Comparison of ENCODE assay signal across 15 cellular contexts in genomic region chr3:62084558-62084957, GRCh38.
DNase-seq lines count a peak whose midpoint lies in the region; TF ChIP-seq lines count a peak whose summit lies in the region.
"Had no signal": no experiment of that assay in that cellular context is flagged by ENCODE, and none has a peak within 500 bp of the region (broad histone marks: within the 10 kb centered on the region; RNA-seq: fewer than 3 reads in every experiment).

No MANE protein-coding gene starts in this region.

- no peaks in the 10 kb centered on the region for H3K9me2 ChIP-seq in SK-N-SH

- H3K36me3 ChIP-seq in SK-N-SH (replicated peaks in 1 of 2; ENCODE audit: control insufficient read depth in 1 of 2, insufficient read depth in 2 of 2, low read length in 1 of 2) = peaks cover 0 to 2% of the 10 kb centered on the region in 2 experiments
- H3K36me3 ChIP-seq: tibial nerve had no signal

- H3F3A ChIP-seq in SK-N-SH (replicated peaks; ENCODE audit: insufficient read depth) = peaks cover 13% of the 10 kb centered on the region

- POLR2A ChIA-PET in SK-N-SH (lab: Yijun Ruan, JAX) = no interaction called here

- TF ChIP-seq EP300 in SK-N-SH (IDR thresholded peaks at IDR 0.05; ENCODE audit: borderline replicate concordance in 1 of 2, low read depth in 1 of 2, low read length in 1 of 2) = peak; percentile 48 to 80; a peak in 3 of 4 replicates

- no peaks in the 10 kb centered on the region for H3K79me2 ChIP-seq in SK-N-SH (ENCODE audit: insufficient read depth)

- no peak overlapping the region for H3K9ac ChIP-seq in SK-N-SH

- CTCF ChIA-PET in SK-N-SH (lab: Yijun Ruan, JAX) = interaction anchor here (0.6 kb wide), 1 partner anchor 30 kb away, joined by 3 read pairs; no protein-coding TSS in a partner anchor

- H3K9me3 ChIP-seq in SK-N-SH = no peaks in the 10 kb centered on the region
- H3K9me3 ChIP-seq: tibial nerve had no signal

- peaks cover 2 to 12% of the 10 kb centered on the region in 2 experiments for H3K4me1 ChIP-seq in SK-N-SH (ENCODE audit: control insufficient read depth in 1 of 2, insufficient read depth in 2 of 2, low read depth in 1 of 2, low read length in 1 of 2)
- H3K4me1 ChIP-seq: tibial nerve had no signal

- peak overlapping the region; percentile 16 to 56; a peak in 2 of 4 replicates for H3K27ac ChIP-seq in SK-N-SH (ENCODE audit: low read depth in 2 of 2, low read length in 1 of 2)
- H3K27ac ChIP-seq: tibial nerve had no signal

- peak; percentile 4; the same call in 1 of the 2 replicates for TF ChIP-seq RAD21 in SK-N-SH (IDR thresholded peaks at IDR 0.05; ENCODE audit: low read length)

- no peaks in the 10 kb centered on the region for H3K27me3 ChIP-seq in SK-N-SH (ENCODE audit: insufficient read depth)
- H3K27me3 ChIP-seq: tibial nerve had no signal

- WGBS in SK-N-SH (ENCODE audit: low lambda C conversion rate) = 12% methylated on average over 2 of the region's 2 CpGs

- H2AFZ ChIP-seq in SK-N-SH (ENCODE audit: low read depth) = no peak overlapping the region

- no peaks in the 10 kb centered on the region for H4K20me1 ChIP-seq in SK-N-SH (ENCODE audit: insufficient read depth)

- TF ChIP-seq CTCF in SK-N-SH (IDR thresholded peaks at IDR 0.05) = no peak

- DNase-seq in DMS 273 (lab: John Stamatoyannopoulos, UW; ENCODE audit: unreplicated experiment) (peak; percentile 51), HK-2 (ENCODE audit: unreplicated experiment) (peak; percentile 8), SK-N-SH (peak; percentile 6), left kidney (ENCODE audit: low read depth, low spot score) (peak; percentile 56), hippocampal formation (lab: John Stamatoyannopoulos, UW) (no peak), GM19238 (ENCODE audit: insufficient read length, low spot score) (no peak)
- DNase-seq in stimulated activated CD4-positive, alpha-beta T cell treated with anti-CD3 and anti-CD28 coated beads, Interleukin-2, amount 100 ng/mL, for 48 hours = no peak
- no peak for DNase-seq in activated CD8-positive, alpha-beta memory T cell treated with anti-CD3 and anti-CD28 coated beads, Interleukin-2, amount 50 U/mL, for 48 hours
- DNase-seq: activated naive CD8-positive, alpha-beta T cell treated with anti-CD3 and anti-CD28 coated beads, Interleukin-2, amount 10 ng/mL, durations not matched to agents 7 days and 5 days; AML-193; cerebellar nuclear complex; glutamatergic neuron; left colon; NCI-H2081 had no signal

- peak overlapping the region; percentile 63 for H3K4me2 ChIP-seq in SK-N-SH

- H3K4me3 ChIP-seq in SK-N-SH (ENCODE audit: low read depth in 2 of 2, low read length in 1 of 2) = no peak overlapping the region
- H3K4me3 ChIP-seq: tibial nerve had no signal

TF ChIP-seq in SK-N-SH, 30 proteins besides CTCF, POLR2A, EP300 and RAD21 (continues in another document):
- TF ChIP-seq, protein P1, sequence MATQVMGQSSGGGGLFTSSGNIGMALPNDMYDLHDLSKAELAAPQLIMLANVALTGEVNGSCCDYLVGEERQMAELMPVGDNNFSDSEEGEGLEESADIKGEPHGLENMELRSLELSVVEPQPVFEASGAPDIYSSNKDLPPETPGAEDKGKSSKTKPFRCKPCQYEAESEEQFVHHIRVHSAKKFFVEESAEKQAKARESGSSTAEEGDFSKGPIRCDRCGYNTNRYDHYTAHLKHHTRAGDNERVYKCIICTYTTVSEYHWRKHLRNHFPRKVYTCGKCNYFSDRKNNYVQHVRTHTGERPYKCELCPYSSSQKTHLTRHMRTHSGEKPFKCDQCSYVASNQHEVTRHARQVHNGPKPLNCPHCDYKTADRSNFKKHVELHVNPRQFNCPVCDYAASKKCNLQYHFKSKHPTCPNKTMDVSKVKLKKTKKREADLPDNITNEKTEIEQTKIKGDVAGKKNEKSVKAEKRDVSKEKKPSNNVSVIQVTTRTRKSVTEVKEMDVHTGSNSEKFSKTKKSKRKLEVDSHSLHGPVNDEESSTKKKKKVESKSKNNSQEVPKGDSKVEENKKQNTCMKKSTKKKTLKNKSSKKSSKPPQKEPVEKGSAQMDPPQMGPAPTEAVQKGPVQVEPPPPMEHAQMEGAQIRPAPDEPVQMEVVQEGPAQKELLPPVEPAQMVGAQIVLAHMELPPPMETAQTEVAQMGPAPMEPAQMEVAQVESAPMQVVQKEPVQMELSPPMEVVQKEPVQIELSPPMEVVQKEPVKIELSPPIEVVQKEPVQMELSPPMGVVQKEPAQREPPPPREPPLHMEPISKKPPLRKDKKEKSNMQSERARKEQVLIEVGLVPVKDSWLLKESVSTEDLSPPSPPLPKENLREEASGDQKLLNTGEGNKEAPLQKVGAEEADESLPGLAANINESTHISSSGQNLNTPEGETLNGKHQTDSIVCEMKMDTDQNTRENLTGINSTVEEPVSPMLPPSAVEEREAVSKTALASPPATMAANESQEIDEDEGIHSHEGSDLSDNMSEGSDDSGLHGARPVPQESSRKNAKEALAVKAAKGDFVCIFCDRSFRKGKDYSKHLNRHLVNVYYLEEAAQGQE (IDR thresholded peaks at IDR 0.05; ENCODE audit: low read depth, low read length) = no peak
- TF ChIP-seq EZH2phosphoT487 (IDR thresholded peaks at IDR 0.05; ENCODE audit: borderline replicate concordance, low read depth) (no peak), FOXM1 (IDR thresholded peaks at IDR 0.05; ENCODE audit: low read depth) (peak; percentile 42; the same call in 1 of the 2 replicates), GABPA (IDR thresholded peaks at IDR 0.05; ENCODE audit: low read depth) (no peak), TCF12 (IDR thresholded peaks at IDR 0.05) (peak; percentile 87), IRF3 (IDR thresholded peaks at IDR 0.05; ENCODE audit: low read depth, low read length) (no peak), TEAD4 (IDR thresholded peaks at IDR 0.05; ENCODE audit: borderline replicate concordance, insufficient read depth) (peak; percentile 37; the same call in 1 of the 2 replicates), FOXJ3 (CRISPR knock-in tag; IDR thresholded peaks at IDR 0.05) (no peak), CHD2 (IDR thresholded peaks at IDR 0.05; ENCODE audit: low read length, partially characterized antibody) (no peak), ZBTB33 (IDR thresholded peaks at IDR 0.05; ENCODE audit: borderline replicate concordance, low read depth) (no peak), MEF2A (IDR thresholded peaks at IDR 0.05; ENCODE audit: borderline replicate concordance, low read depth) (0 out of 2 replicates have a peak, but pooled peaks have one; percentile 47), MXI1 (IDR thresholded peaks at IDR 0.05; ENCODE audit: low read depth, low read length) (no peak), JUND (IDR thresholded peaks at IDR 0.05) (peak; percentile 59), TAF1 (IDR thresholded peaks at IDR 0.05; ENCODE audit: borderline replicate concordance, low read depth, low read length) (no peak), NRF1 (IDR thresholded peaks at IDR 0.05; ENCODE audit: low read depth, low read length) (no peak), SIN3A (IDR thresholded peaks at IDR 0.05; ENCODE audit: borderline replicate concordance, low read depth, low read length) (0 out of 2 replicates have a peak, but pooled peaks have one; percentile 57), FOSL2 (IDR thresholded peaks at IDR 0.05; ENCODE audit: borderline replicate concordance, low read depth) (peak; percentile 70; the same call in 1 of the 2 replicates), RCOR1 (IDR thresholded peaks at IDR 0.05; ENCODE audit: low read length) (no peak)
- TF ChIP-seq, protein P2, sequence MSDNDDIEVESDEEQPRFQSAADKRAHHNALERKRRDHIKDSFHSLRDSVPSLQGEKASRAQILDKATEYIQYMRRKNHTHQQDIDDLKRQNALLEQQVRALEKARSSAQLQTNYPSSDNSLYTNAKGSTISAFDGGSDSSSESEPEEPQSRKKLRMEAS (IDR thresholded peaks at IDR 0.05; ENCODE audit: low read depth) = no peak
- TF ChIP-seq, protein P3, sequence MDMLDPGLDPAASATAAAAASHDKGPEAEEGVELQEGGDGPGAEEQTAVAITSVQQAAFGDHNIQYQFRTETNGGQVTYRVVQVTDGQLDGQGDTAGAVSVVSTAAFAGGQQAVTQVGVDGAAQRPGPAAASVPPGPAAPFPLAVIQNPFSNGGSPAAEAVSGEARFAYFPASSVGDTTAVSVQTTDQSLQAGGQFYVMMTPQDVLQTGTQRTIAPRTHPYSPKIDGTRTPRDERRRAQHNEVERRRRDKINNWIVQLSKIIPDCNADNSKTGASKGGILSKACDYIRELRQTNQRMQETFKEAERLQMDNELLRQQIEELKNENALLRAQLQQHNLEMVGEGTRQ (IDR thresholded peaks at IDR 0.05; ENCODE audit: borderline replicate concordance, low read depth, low read length) = no peak

Comparison
In these comparisons a context has a peak if more than half of its experiments do, and no peak if none do; other contexts are left out.
1. DNase-seq: peak in DMS 273 (single experiment), HK-2 (single experiment), SK-N-SH (single experiment) and left kidney (single experiment); none in hippocampal formation (0 of 2), stimulated activated CD4-positive, alpha-beta T cell treated with anti-CD3 and anti-CD28 coated beads, Interleukin-2, amount 100 ng/mL, for 48 hours (0 of 2), GM19238 (single experiment) and activated CD8-positive, alpha-beta memory T cell treated with anti-CD3 and anti-CD28 coated beads, Interleukin-2, amount 50 U/mL, for 48 hours (single experiment).